In genomic region chr1:147648933-147649332, GRCh38 we compare ENCODE assay signal across 20 cellular contexts. TPM values are rescaled to one million over a fixed set of nuclear protein-coding genes. Genes with fewer than 3 reads are reported as not detected.
DNase-seq lines count a peak whose midpoint lies in the region; ATAC-seq and TF ChIP-seq lines count a peak whose summit lies in the region.
"Had no signal": no experiment of that assay in that cellular context is flagged by ENCODE, and none has a peak within 500 bp of the region (broad histone marks: within the 10 kb centered on the region; RNA-seq: fewer than 3 reads in every experiment).

No MANE protein-coding gene starts in this region.

- no peak overlapping the region for H3K27ac Mint-ChIP-seq in activated CD4-positive, alpha-beta T cell treated with anti-CD3 and anti-CD28 coated beads for 36 hours
- peak overlapping the region; percentile 93 for H3K27ac Mint-ChIP-seq in activated naive CD8-positive, alpha-beta T cell treated with anti-CD3 and anti-CD28 coated beads, Interleukin-2, amount 10 ng/mL, durations not matched to agents 7 days and 5 days
- peak overlapping the region; percentile 80 for H3K27ac Mint-ChIP-seq in stimulated activated effector memory CD8-positive, alpha-beta T cell treated with anti-CD3 and anti-CD28 coated beads, Interleukin-12 subunit alpha, Interleukin-12 subunit beta, amount 100 ng/mL, for 72 hours
- H3K27ac Mint-ChIP-seq in chondrocyte (ENCODE audit: unreplicated experiment), result no peak overlapping the region
- H3K27ac Mint-ChIP-seq: neural progenitor cell had no signal

- H3K4me1 Mint-ChIP-seq in activated CD4-positive, alpha-beta T cell treated with anti-CD3 and anti-CD28 coated beads for 36 hours, result peaks cover 47% of the 10 kb centered on the region
- peaks cover 55% of the 10 kb centered on the region for H3K4me1 Mint-ChIP-seq in activated naive CD8-positive, alpha-beta T cell treated with anti-CD3 and anti-CD28 coated beads, Interleukin-2, amount 10 ng/mL, durations not matched to agents 7 days and 5 days
- peaks cover 54% of the 10 kb centered on the region for H3K4me1 Mint-ChIP-seq in stimulated activated effector memory CD8-positive, alpha-beta T cell treated with anti-CD3 and anti-CD28 coated beads, Interleukin-12 subunit alpha, Interleukin-12 subunit beta, amount 100 ng/mL, for 72 hours
- peaks cover 3% of the 10 kb centered on the region for H3K4me1 Mint-ChIP-seq in chondrocyte (ENCODE audit: low read depth)

- CTCF ChIA-PET in activated CD4-positive, alpha-beta T cell treated with anti-CD3 and anti-CD28 coated beads for 36 hours (lab: Charles Lee), result interaction anchor here (1.0 to 1.5 kb wide), 2 partner anchors 16 to 244 kb away, joined by 3 read pairs; no protein-coding TSS in a partner anchor
- CTCF ChIA-PET in RWPE1 (lab: Yijun Ruan, JAX), result interaction anchor here (1.0 kb wide), 1 partner anchor 8 kb away, joined by 3 read pairs; no protein-coding TSS in a partner anchor

- peaks cover 17% of the 10 kb centered on the region for H3K36me3 Mint-ChIP-seq in activated CD4-positive, alpha-beta T cell treated with anti-CD3 and anti-CD28 coated beads for 36 hours (ENCODE audit: low read depth)
- H3K36me3 Mint-ChIP-seq in activated naive CD8-positive, alpha-beta T cell treated with anti-CD3 and anti-CD28 coated beads, Interleukin-2, amount 10 ng/mL, durations not matched to agents 7 days and 5 days, result peaks cover 33% of the 10 kb centered on the region
- H3K36me3 Mint-ChIP-seq in stimulated activated effector memory CD8-positive, alpha-beta T cell treated with anti-CD3 and anti-CD28 coated beads, Interleukin-12 subunit alpha, Interleukin-12 subunit beta, amount 100 ng/mL, for 72 hours, result peaks cover 16% of the 10 kb centered on the region
- H3K36me3 Mint-ChIP-seq in chondrocyte (ENCODE audit: low read depth), result peaks cover 31% of the 10 kb centered on the region

- H3K9me3 Mint-ChIP-seq in activated CD4-positive, alpha-beta T cell treated with anti-CD3 and anti-CD28 coated beads for 36 hours (ENCODE audit: low read depth), result no peaks in the 10 kb centered on the region
- no peaks in the 10 kb centered on the region for H3K9me3 Mint-ChIP-seq in activated naive CD8-positive, alpha-beta T cell treated with anti-CD3 and anti-CD28 coated beads, Interleukin-2, amount 10 ng/mL, durations not matched to agents 7 days and 5 days
- no peaks in the 10 kb centered on the region for H3K9me3 Mint-ChIP-seq in stimulated activated effector memory CD8-positive, alpha-beta T cell treated with anti-CD3 and anti-CD28 coated beads, Interleukin-12 subunit alpha, Interleukin-12 subunit beta, amount 100 ng/mL, for 72 hours
- no peaks in the 10 kb centered on the region for H3K9me3 Mint-ChIP-seq in chondrocyte (ENCODE audit: low read depth)
- H3K9me3 Mint-ChIP-seq: neural progenitor cell had no signal

- no peaks in the 10 kb centered on the region for H3K27me3 Mint-ChIP-seq in activated CD4-positive, alpha-beta T cell treated with anti-CD3 and anti-CD28 coated beads for 36 hours
- H3K27me3 Mint-ChIP-seq in activated naive CD8-positive, alpha-beta T cell treated with anti-CD3 and anti-CD28 coated beads, Interleukin-2, amount 10 ng/mL, durations not matched to agents 7 days and 5 days, result no peaks in the 10 kb centered on the region
- H3K27me3 Mint-ChIP-seq in chondrocyte (ENCODE audit: low read depth), result no peaks in the 10 kb centered on the region
- H3K27me3 Mint-ChIP-seq: activated naive CD8-positive, alpha-beta T cell had no signal

- no peak overlapping the region for H3K27ac ChIP-seq in RWPE1
- H3K27ac ChIP-seq: neural progenitor cell, prostate gland, SJCRH30, thoracic aorta, VCaP had no signal

- POLR2A ChIA-PET in activated CD4-positive, alpha-beta T cell treated with anti-CD3 and anti-CD28 coated beads for 36 hours (lab: Charles Lee), result no interaction called here
- POLR2A ChIA-PET in activated naive CD8-positive, alpha-beta T cell treated with anti-CD3 and anti-CD28 coated beads, Interleukin-2, amount 10 ng/mL, durations not matched to agents 7 days and 5 days (lab: Charles Lee), result interaction anchor here (1.2 to 4.4 kb wide), 2 partner anchors 11 to 21 kb away, joined by 3 to 31 read pairs; partner anchors contain the start of gene ACP6
- POLR2A ChIA-PET in RWPE1 (lab: Yijun Ruan, JAX; ENCODE audit: low non-redundant PET), result no interaction called here

- H3K4me3 Mint-ChIP-seq in activated CD4-positive, alpha-beta T cell treated with anti-CD3 and anti-CD28 coated beads for 36 hours, result no peak overlapping the region
- peak overlapping the region; percentile 68 for H3K4me3 Mint-ChIP-seq in activated naive CD8-positive, alpha-beta T cell treated with anti-CD3 and anti-CD28 coated beads, Interleukin-2, amount 10 ng/mL, durations not matched to agents 7 days and 5 days
- H3K4me3 Mint-ChIP-seq in stimulated activated effector memory CD8-positive, alpha-beta T cell treated with anti-CD3 and anti-CD28 coated beads, Interleukin-12 subunit alpha, Interleukin-12 subunit beta, amount 100 ng/mL, for 72 hours, result peak overlapping the region; percentile 69
- H3K4me3 Mint-ChIP-seq in chondrocyte (ENCODE audit: unreplicated experiment), result no peak overlapping the region
- H3K4me3 Mint-ChIP-seq: neural progenitor cell had no signal

- no peak for DNase-seq in activated CD4-positive, alpha-beta T cell treated with anti-CD3 and anti-CD28 coated beads for 36 hours
- no peak for DNase-seq in activated CD4-positive, alpha-beta T cell treated with anti-CD3 and anti-CD28 coated beads, Interleukin-2, amount 50 U/mL, for 48 hours
- DNase-seq in SKM-1 (lab: John Stamatoyannopoulos, UW; ENCODE audit: unreplicated experiment) (peak; percentile 61), chondrocyte (ENCODE audit: low spot score) (no peak), RWPE1 (ENCODE audit: low spot score) (no peak)
- DNase-seq in activated naive CD8-positive, alpha-beta T cell treated with anti-CD3 and anti-CD28 coated beads, Interleukin-2, amount 10 ng/mL, durations not matched to agents 7 days and 5 days, result no peak
- DNase-seq in stimulated activated effector memory CD8-positive, alpha-beta T cell treated with anti-CD3 and anti-CD28 coated beads, Interleukin-12 subunit alpha, Interleukin-12 subunit beta, amount 100 ng/mL, for 72 hours (ENCODE audit: low spot score in 2 of 2), result no peak
- DNase-seq: BE2C, EL, GOT3, NCI-H446, SJCRH30 had no signal

- TF ChIP-seq CTCF in chondrocyte (IDR thresholded peaks at IDR 0.05) (no peak), RWPE1 (conservative IDR thresholded peaks at IDR 0.05; ENCODE audit: low read depth) (no peak)

- intact Hi-C loops in activated CD4-positive, alpha-beta T cell treated with anti-CD3 and anti-CD28 coated beads for 36 hours (cut with DNase I, micrococcal nuclease), result loop anchor here in 1 of 2 experiments (10.0 kb wide), 2 partner anchors 56 to 374 kb away; no protein-coding TSS in a partner anchor

- ATAC-seq in activated CD4-positive, alpha-beta T cell treated with anti-CD3 and anti-CD28 coated beads for 36 hours, result peak; percentile 28
- peak; percentile 5 for ATAC-seq in activated naive CD8-positive, alpha-beta T cell treated with anti-CD3 and anti-CD28 coated beads, Interleukin-2, amount 10 ng/mL, durations not matched to agents 7 days and 5 days (ENCODE audit: low read depth)
- peak; percentile 55 for ATAC-seq in stimulated activated effector memory CD8-positive, alpha-beta T cell treated with anti-CD3 and anti-CD28 coated beads, Interleukin-12 subunit alpha, Interleukin-12 subunit beta, amount 100 ng/mL, for 72 hours
- ATAC-seq in GM21786 (IDR thresholded peaks at IDR 0.05; ENCODE audit: unreplicated experiment), result no peak
- ATAC-seq: HepG2, Panc1 had no signal

RNA-seq across cellular contexts. Expression of gene ACP6, which starts 21.4 kb away (rescaled TPM):
- total RNA-seq in activated CD4-positive, alpha-beta T cell treated with anti-CD3 and anti-CD28 coated beads for 36 hours, result 10 to 100 TPM; 11.1 to 11.7 TPM
- 10 to 100 TPM; 13.6 to 18.2 TPM for total RNA-seq in activated naive CD8-positive, alpha-beta T cell treated with anti-CD3 and anti-CD28 coated beads, Interleukin-2, amount 10 ng/mL, durations not matched to agents 7 days and 5 days
- total RNA-seq in chondrocyte, result 7.2 to 10.8 TPM (median 9.6 TPM) in 3 replicates

Comparison
In these comparisons a context has a peak if more than half of its experiments do, and no peak if none do; other contexts are left out.
1. H3K27ac Mint-ChIP-seq: peak in activated naive CD8-positive, alpha-beta T cell treated with anti-CD3 and anti-CD28 coated beads, Interleukin-2, amount 10 ng/mL, durations not matched to agents 7 days and 5 days (single experiment) and stimulated activated effector memory CD8-positive, alpha-beta T cell treated with anti-CD3 and anti-CD28 coated beads, Interleukin-12 subunit alpha, Interleukin-12 subunit beta, amount 100 ng/mL, for 72 hours (single experiment); none in activated CD4-positive, alpha-beta T cell treated with anti-CD3 and anti-CD28 coated beads for 36 hours (single experiment) and chondrocyte (single experiment).
2. H3K4me3 Mint-ChIP-seq: peak in activated naive CD8-positive, alpha-beta T cell treated with anti-CD3 and anti-CD28 coated beads, Interleukin-2, amount 10 ng/mL, durations not matched to agents 7 days and 5 days (single experiment) and stimulated activated effector memory CD8-positive, alpha-beta T cell treated with anti-CD3 and anti-CD28 coated beads, Interleukin-12 subunit alpha, Interleukin-12 subunit beta, amount 100 ng/mL, for 72 hours (single experiment); none in activated CD4-positive, alpha-beta T cell treated with anti-CD3 and anti-CD28 coated beads for 36 hours (single experiment) and chondrocyte (single experiment).